Comparison of ENCODE assay signal across 1 cellular context in genomic region chr11:76655466-76656086, GRCh38.
TF ChIP-seq lines count a peak whose summit lies in the region.

No MANE protein-coding gene starts in this region.

TF ChIP-seq in GM23338, 12 proteins besides CTCF, POLR2A, EP300 and RAD21 (continued from another document):
- TF ChIP-seq ZNF462 (CRISPR knock-in tag; IDR thresholded peaks at IDR 0.05), result no peak
